Comparison of ENCODE assay signal across 10 cellular contexts in genomic region chr3:177596822-177597271, GRCh38.
A peak's percentile ranks its signal among the peaks of the same experiment; 100 is the strongest.
DNase-seq lines count a peak whose midpoint lies in the region; ATAC-seq and TF ChIP-seq lines count a peak whose summit lies in the region.
"Had no signal": no experiment of that assay in that cellular context is flagged by ENCODE, and none has a peak within 500 bp of the region (broad histone marks: within the 10 kb centered on the region; RNA-seq: fewer than 3 reads in every experiment).

No MANE protein-coding gene starts in this region.

- TF ChIP-seq CTCF in VCaP (conservative IDR thresholded peaks at IDR 0.05) (no peak), kidney epithelial cell (IDR thresholded peaks at IDR 0.05; ENCODE audit: insufficient read depth, low read length, poor library complexity, severe bottlenecking) (no peak)

- peaks cover 43% of the 10 kb centered on the region for H3K4me1 ChIP-seq in thymus (ENCODE audit: control insufficient read depth, insufficient read depth, low read length)

- peaks cover 6% of the 10 kb centered on the region for H3K9me3 Mint-ChIP-seq in T-helper 2 cell treated with Interferon-gamma antibody and Interleukin-4, amounts not matched to agents 5 μg/mL and 100 μg/mL, for 36 hours

- peak overlapping the region; percentile 71 for H3K4me3 Mint-ChIP-seq in T-helper 2 cell treated with Interferon-gamma antibody and Interleukin-4, amounts not matched to agents 5 μg/mL and 100 μg/mL, for 36 hours

- no peak for DNase-seq in T-helper 2 cell treated with Interferon-gamma antibody and Interleukin-4, amounts not matched to agents 5 μg/mL and 100 μg/mL, for 36 hours (ENCODE audit: low spot score)
- DNase-seq in T-helper 2 cell (no peak), kidney epithelial cell (ENCODE audit: low read depth) (peak; percentile 63), superior temporal gyrus (ENCODE audit: extremely low spot score) (no peak), cerebellum (ENCODE audit: low spot score) (no peak)
- DNase-seq: Caco-2 had no signal

- H3K27ac ChIP-seq in VCaP (peak overlapping the region; percentile 89), thymus (ENCODE audit: low read depth) (peak overlapping the region; percentile 96)

- no peaks in the 10 kb centered on the region for H3K9me3 ChIP-seq in thymus (ENCODE audit: control insufficient read depth)
- H3K9me3 ChIP-seq: Caco-2, SJSA1 had no signal

- H3K36me3 ChIP-seq in kidney epithelial cell (ENCODE audit: control insufficient read depth, insufficient read depth, low read length) (no peaks in the 10 kb centered on the region), thymus (ENCODE audit: control insufficient read depth, insufficient read depth) (no peaks in the 10 kb centered on the region)
- H3K36me3 ChIP-seq: SJSA1 had no signal

- WGBS in thymus = 91% methylated on average over 1 of the region's 1 CpG

- H3K27me3 ChIP-seq in kidney epithelial cell (ENCODE audit: control insufficient read depth, insufficient read depth, low read length) (no peaks in the 10 kb centered on the region), thymus (ENCODE audit: control insufficient read depth, insufficient read depth) (no peaks in the 10 kb centered on the region)
- H3K27me3 ChIP-seq: SJSA1 had no signal

- no peaks in the 10 kb centered on the region for H3K27me3 Mint-ChIP-seq in T-helper 2 cell treated with Interferon-gamma antibody and Interleukin-4, amounts not matched to agents 5 μg/mL and 100 μg/mL, for 36 hours (ENCODE audit: low read depth)

- H3K36me3 Mint-ChIP-seq in T-helper 2 cell treated with Interferon-gamma antibody and Interleukin-4, amounts not matched to agents 5 μg/mL and 100 μg/mL, for 36 hours (ENCODE audit: low read depth) = peaks cover 7% of the 10 kb centered on the region

- H3K27ac Mint-ChIP-seq in T-helper 2 cell treated with Interferon-gamma antibody and Interleukin-4, amounts not matched to agents 5 μg/mL and 100 μg/mL, for 36 hours = peak overlapping the region; percentile 90

- H3K4me3 ChIP-seq in kidney epithelial cell (ENCODE audit: low read depth, low read length) (no peak overlapping the region), thymus (ENCODE audit: low read length) (no peak overlapping the region)
- H3K4me3 ChIP-seq: SJSA1 had no signal

- ATAC-seq in GM19324 (IDR thresholded peaks at IDR 0.05; ENCODE audit: low FRiP score, unreplicated experiment) = no peak

- H3K4me1 Mint-ChIP-seq in T-helper 2 cell treated with Interferon-gamma antibody and Interleukin-4, amounts not matched to agents 5 μg/mL and 100 μg/mL, for 36 hours (ENCODE audit: low read depth) = peaks cover 58% of the 10 kb centered on the region
